ENCODE assay signal across 1 cellular context in genomic region chr1:56577859-56578663, GRCh38.
TF ChIP-seq lines count a peak whose summit lies in the region.

No MANE protein-coding gene starts in this region.

TF ChIP-seq in HepG2, 621 proteins besides CTCF, POLR2A, EP300 and RAD21 (continued from another document and continues in another):
- TF ChIP-seq ZBTB40 (IDR thresholded peaks at IDR 0.05) (no peak), ZBTB40 (CRISPR knock-in tag; IDR thresholded peaks at IDR 0.05) (0 out of 2 replicates have a peak, but pooled peaks have one; percentile 32), MIXL1 (CRISPR knock-in tag; IDR thresholded peaks at IDR 0.05) (no peak), MBD4 (IDR thresholded peaks at IDR 0.05; ENCODE audit: borderline replicate concordance, low read length) (no peak), ATF3 (CRISPR knock-in tag; IDR thresholded peaks at IDR 0.05) (no peak), ZNF253 (CRISPR knock-in tag; IDR thresholded peaks at IDR 0.05; ENCODE audit: borderline replicate concordance) (no peak), ZFP91 (CRISPR knock-in tag; IDR thresholded peaks at IDR 0.05; ENCODE audit: borderline replicate concordance) (no peak), ZNF792 (CRISPR knock-in tag; IDR thresholded peaks at IDR 0.05) (no peak), MYC (CRISPR knock-in tag; IDR thresholded peaks at IDR 0.05; ENCODE audit: borderline replicate concordance) (no peak), NCOA5 (CRISPR knock-in tag; IDR thresholded peaks at IDR 0.05) (no peak), TRIM24 (CRISPR knock-in tag; IDR thresholded peaks at IDR 0.05) (no peak), SKIL (CRISPR knock-in tag; IDR thresholded peaks at IDR 0.05; ENCODE audit: borderline replicate concordance) (no peak), FOXK1 (CRISPR knock-in tag; IDR thresholded peaks at IDR 0.05; ENCODE audit: borderline replicate concordance, low read depth) (0 out of 2 replicates have a peak, but pooled peaks have one; percentile 35), PAF1 (CRISPR knock-in tag; IDR thresholded peaks at IDR 0.05) (no peak), ZBTB14 (CRISPR knock-in tag; IDR thresholded peaks at IDR 0.05) (no peak), ZBTB7B (CRISPR knock-in tag; IDR thresholded peaks at IDR 0.05) (0 out of 2 replicates have a peak, but pooled peaks have one; percentile 0), ZNF513 (CRISPR knock-in tag; conservative IDR thresholded peaks at IDR 0.05) (no peak), POGK (CRISPR knock-in tag; conservative IDR thresholded peaks at IDR 0.05) (no peak; the same call in 1 of the 2 replicates), ARNT (IDR thresholded peaks at IDR 0.05) (no peak), ZNF609 (CRISPR knock-in tag; IDR thresholded peaks at IDR 0.05; ENCODE audit: borderline replicate concordance) (no peak), ZSCAN30 (CRISPR knock-in tag; IDR thresholded peaks at IDR 0.05) (no peak), SIN3B (IDR thresholded peaks at IDR 0.05; ENCODE audit: low read length) (no peak), TCF7L2 (IDR thresholded peaks at IDR 0.05; ENCODE audit: low read depth, low read length) (no peak), ZC3H13 (CRISPR knock-in tag; IDR thresholded peaks at IDR 0.05) (peak; percentile 62), NPAS2 (CRISPR knock-in tag; IDR thresholded peaks at IDR 0.05; ENCODE audit: borderline replicate concordance) (no peak), USF2 (IDR thresholded peaks at IDR 0.05; ENCODE audit: low read depth, low read length) (no peak), USF2 (CRISPR knock-in tag; IDR thresholded peaks at IDR 0.05; ENCODE audit: borderline replicate concordance) (no peak), ZNF772 (CRISPR knock-in tag; IDR thresholded peaks at IDR 0.05) (peak; percentile 76; the same call in 1 of the 2 replicates)
